13 cellular contexts compared by ENCODE assay signal in the genomic region with DNA sequence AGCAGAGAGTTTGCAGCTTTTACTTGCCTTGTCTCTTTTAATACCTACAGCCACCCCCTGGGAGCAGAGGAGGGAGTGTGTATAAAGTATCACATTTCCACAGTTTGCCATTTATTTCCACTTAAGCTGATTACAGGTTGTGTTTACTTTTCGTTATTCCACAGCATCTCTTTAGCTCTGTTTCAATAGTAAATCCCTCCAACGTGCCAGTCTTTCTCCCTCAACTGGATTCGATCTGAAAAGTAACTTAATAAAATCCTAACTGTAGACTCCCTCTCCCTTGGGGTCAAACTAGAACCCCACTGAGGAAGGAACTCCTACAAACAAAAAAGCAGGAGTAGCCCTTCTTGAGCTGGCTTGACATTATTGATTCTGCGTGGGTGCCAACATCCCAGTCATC.
DNase-seq lines count a peak whose midpoint lies in the region; ATAC-seq lines count a peak whose summit lies in the region.
"Had no signal": no experiment of that assay in that cellular context is flagged by ENCODE, and none has a peak within 500 bp of the region (broad histone marks: within the 10 kb centered on the region; RNA-seq: fewer than 3 reads in every experiment).

No MANE protein-coding gene starts in this region.

- peak; percentile 57 for DNase-seq in DMS53 (lab: John Stamatoyannopoulos, UW)
- peak; percentile 87 for DNase-seq in NCI-H1105 treated with DMSO at 0.1 percent for 48 hours (lab: John Stamatoyannopoulos, UW)
- peak; percentile 44 to 51 for DNase-seq in NCI-H526 (lab: John Stamatoyannopoulos, UW)
- peak; percentile 1 for DNase-seq in dedifferentiated amniotic fluid mesenchymal stem cell (ENCODE audit: extremely low spot score)
- no peak for DNase-seq in activated CD4-positive, alpha-beta T cell treated with anti-CD3 and anti-CD28 coated beads, Interleukin-2, amount 50 U/mL, for 48 hours
- DNase-seq: BE2C; CD8-positive, alpha-beta T cell; NCI-H524 treated with DMSO at 0.1 percent for 48 hours; SHP77 treated with DMSO at 0.1 percent for 48 hours had no signal

- ATAC-seq in GM18867 (IDR thresholded peaks at IDR 0.05; ENCODE audit: unreplicated experiment) (no peak), GM19463 (IDR thresholded peaks at IDR 0.05; ENCODE audit: unreplicated experiment) (no peak), HG02852 (IDR thresholded peaks at IDR 0.05; ENCODE audit: unreplicated experiment) (no peak)
- ATAC-seq: CD8-positive, alpha-beta T cell; GM23338 had no signal

Comparison
In these comparisons a context has a peak if more than half of its experiments do, and no peak if none do; other contexts are left out.
1. DNase-seq: peak in DMS53 (single experiment), NCI-H1105 treated with DMSO at 0.1 percent for 48 hours (single experiment), NCI-H526 (2 of 2) and dedifferentiated amniotic fluid mesenchymal stem cell (single experiment); none in activated CD4-positive, alpha-beta T cell treated with anti-CD3 and anti-CD28 coated beads, Interleukin-2, amount 50 U/mL, for 48 hours (0 of 2).